In the genomic region with DNA sequence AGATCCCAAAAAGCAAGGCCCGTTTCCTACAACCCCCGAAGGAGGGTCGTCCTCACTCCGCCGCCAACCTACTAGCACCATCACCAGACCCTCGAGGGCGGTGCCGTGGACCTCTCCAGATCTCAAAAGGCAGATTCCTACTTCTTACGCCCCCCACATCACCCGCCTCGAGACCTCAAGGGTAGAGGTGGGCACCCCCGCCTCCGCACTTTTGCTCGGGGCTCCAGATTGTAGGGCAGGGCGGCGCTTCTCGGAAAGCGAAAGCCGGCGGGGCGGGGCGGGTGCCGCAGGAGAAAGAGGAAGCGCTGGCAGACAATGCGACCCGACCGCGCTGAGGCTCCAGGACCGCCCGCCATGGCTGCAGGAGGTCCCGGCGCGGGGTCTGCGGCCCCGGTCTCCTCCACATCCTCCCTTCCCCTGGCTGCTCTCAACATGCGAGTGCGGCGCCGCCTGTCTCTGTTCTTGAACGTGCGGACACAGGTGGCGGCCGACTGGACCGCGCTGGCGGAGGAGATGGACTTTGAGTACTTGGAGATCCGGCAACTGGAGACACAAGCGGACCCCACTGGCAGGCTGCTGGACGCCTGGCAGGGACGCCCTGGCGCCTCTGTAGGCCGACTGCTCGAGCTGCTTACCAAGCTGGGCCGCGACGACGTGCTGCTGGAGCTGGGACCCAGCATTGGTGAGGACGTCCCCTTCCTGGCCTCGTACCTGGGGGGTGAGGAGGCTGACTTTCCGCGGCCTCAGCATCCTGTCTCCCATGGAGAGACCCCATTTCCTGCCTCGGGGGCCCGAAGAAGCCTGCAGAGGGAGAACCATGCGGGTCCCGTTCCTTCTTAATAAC, we compare ENCODE assay signal across 8 cellular contexts. TPM values are rescaled to one million over a fixed set of nuclear protein-coding genes. Genes with fewer than 3 reads are reported as not detected.
A peak's percentile ranks its signal among the peaks of the same experiment; 100 is the strongest.
DNase-seq lines count a peak whose midpoint lies in the region; ATAC-seq, FAIRE-seq and TF ChIP-seq lines count a peak whose summit lies in the region.

A gene (plus strand): TSS at position 315 of the 844 bp plus-strand sequence. CDS start 40 bp downstream, at position 355.

- H3K27ac ChIP-seq in HepG2 (ENCODE audit: extremely low read length, insufficient read depth, low read length), result peak within 1 kb of the TSS; percentile 75

- peaks cover 41% of the 10 kb centered on the region for H3K4me1 ChIP-seq in HepG2 (ENCODE audit: insufficient read depth, low read length)

- ATAC-seq in HG02623 (IDR thresholded peaks at IDR 0.05; ENCODE audit: unreplicated experiment), result peak; percentile 35
- peak; percentile 55 for ATAC-seq in HepG2

- H3K36me3 ChIP-seq in HepG2 (replicated peaks in 1 of 2; ENCODE audit: control insufficient read depth in 1 of 2, insufficient read depth in 2 of 2, low read length in 2 of 2), result peaks cover 2 to 18% of the 10 kb centered on the region in 2 experiments; a peak in 3 of 5 replicates

- POLR2A ChIA-PET in HepG2 (lab: Yijun Ruan, JAX), result interaction anchor here (0.8 to 7.0 kb wide), 5 partner anchors 8 to 44 kb away, joined by 3 to 179 read pairs (median 5); a partner anchor contains a TSS

- peak within 1 kb of the TSS; percentile 98 for H3K4me2 ChIP-seq in HepG2 (ENCODE audit: low read depth, low read length)

- peaks cover 66% of the 10 kb centered on the region for H3K36me3 Mint-ChIP-seq in dendritic cell treated with granulocyte-macrophage colony-stimulating factor and Interleukin-4, amounts not matched to agents 40 ng/mL and 50 ng/mL, for 4 days (ENCODE audit: low read depth)

- no TSS peak for BruUV-seq in HepG2 (replicated peaks; lab: Mats Ljungman, UMichigan)

- H3K4me3 Mint-ChIP-seq in dendritic cell treated with granulocyte-macrophage colony-stimulating factor and Interleukin-4, amounts not matched to agents 40 ng/mL and 50 ng/mL, for 4 days, result peak within 1 kb of the TSS; percentile 96

- H3K27ac Mint-ChIP-seq in dendritic cell treated with granulocyte-macrophage colony-stimulating factor and Interleukin-4, amounts not matched to agents 40 ng/mL and 50 ng/mL, for 4 days, result peak within 1 kb of the TSS; percentile 98

- intact Hi-C loops in dendritic cell treated with granulocyte-macrophage colony-stimulating factor and Interleukin-4, amounts not matched to agents 40 ng/mL and 50 ng/mL, for 4 days (cut with micrococcal nuclease), result loop anchor here (5.0 kb wide), 2 partner anchors 209 to 1244 kb away; a partner anchor contains a TSS
- intact Hi-C loops in HepG2 (cut with micrococcal nuclease; ENCODE audit: unreplicated experiment), result loop anchor here (2.0 to 10.0 kb wide), 2 partner anchors 26 to 106 kb away; a partner anchor contains a TSS

- no peaks in the 10 kb centered on the region for H3K9me3 Mint-ChIP-seq in dendritic cell treated with granulocyte-macrophage colony-stimulating factor and Interleukin-4, amounts not matched to agents 40 ng/mL and 50 ng/mL, for 4 days

- TF ChIP-seq RAD21 in HepG2 (CRISPR knock-in tag; IDR thresholded peaks at IDR 0.05), result no peak

- peak within 1 kb of the TSS; percentile 28 for H2AFZ ChIP-seq in HepG2 (ENCODE audit: low read length)

- H3K9me3 ChIP-seq in HepG2 (ENCODE audit: low read length), result no peaks in the 10 kb centered on the region

- TF ChIP-seq POLR2A in HepG2 (IDR thresholded peaks at IDR 0.05; ENCODE audit: insufficient read depth in 1 of 2, low read depth in 2 of 2, low read length in 2 of 2), result peak in 1 of 2 experiments; percentile 70; a peak in 2 of 4 replicates

- FAIRE-seq in HepG2 (lab: Jason Lieb, UNC), result no peak

- in situ Hi-C loops in GM13977 (cut with MboI; ENCODE audit: low pct_unique_long_range_greater_than_20kb, low sequenced_read_pairs, unreplicated experiment) (no loop called here), HepG2 (cut with HindIII; ENCODE audit: extremely low pct_ligation_motif_present, low pct_unique_long_range_greater_than_20kb) (loop anchor here (25.0 kb wide), 1 partner anchor 324 kb away; a partner anchor contains a TSS)

- peak within 1 kb of the TSS; percentile 85 for H3K9ac ChIP-seq in HepG2 (ENCODE audit: insufficient read depth, low read depth, low read length)

- CTCF ChIA-PET in HepG2 (lab: Yijun Ruan, JAX; ENCODE audit: low intra/inter-chr PET ratio, low total read pairs), result no interaction called here

- peak within 1 kb of the TSS; percentile 59 to 96 (median 88) for H3K4me3 ChIP-seq in HepG2 (replicated peaks in 1 of 3; ENCODE audit: insufficient read depth in 1 of 3, low read depth in 2 of 3, low read length in 3 of 3)

- H4K20me1 ChIP-seq in HepG2 (ENCODE audit: insufficient read depth, low read length), result no peaks in the 10 kb centered on the region

- H3K27me3 Mint-ChIP-seq in dendritic cell treated with granulocyte-macrophage colony-stimulating factor and Interleukin-4, amounts not matched to agents 40 ng/mL and 50 ng/mL, for 4 days, result no peaks in the 10 kb centered on the region

- TF ChIP-seq CTCF in GM13977 (IDR thresholded peaks at IDR 0.05; ENCODE audit: extremely low read depth, insufficient read depth, missing control alignments) (no peak), HepG2 (CRISPR knock-in tag; IDR thresholded peaks at IDR 0.05) (peak; percentile 28)

- WGBS in HepG2 (ENCODE audit: low lambda C conversion rate), result 2% methylated on average over 8 of the region's 65 CpGs

- TF ChIP-seq EP300 in HepG2 (IDR thresholded peaks at IDR 0.05; ENCODE audit: low read depth in 2 of 2, low read length in 2 of 2) (no peak), HepG2 (CRISPR knock-in tag; IDR thresholded peaks at IDR 0.05; ENCODE audit: borderline replicate concordance) (no peak)

- no peaks in the 10 kb centered on the region; a peak in 1 of 5 replicates for H3K27me3 ChIP-seq in HepG2 (ENCODE audit: control insufficient read depth in 1 of 2, insufficient read depth in 2 of 2, low read length in 2 of 2)

- DNase-seq in GM13977 (ENCODE audit: low spot score) (peak; percentile 80), NCI-H524 treated with DMSO at 0.1 percent for 48 hours (lab: John Stamatoyannopoulos, UW) (peak; percentile 11), HepG2 (ENCODE audit: low spot score) (peak; percentile 63), SHP77 treated with DMSO at 0.1 percent for 48 hours (lab: John Stamatoyannopoulos, UW) (no peak)
- peak; percentile 63 to 74 for DNase-seq in activated CD4-positive, alpha-beta T cell treated with anti-CD3 and anti-CD28 coated beads, Interleukin-2, amount 50 U/mL, for 24 hours (ENCODE audit: low read depth in 1 of 2, low spot score in 1 of 2)
- DNase-seq in stimulated activated CD4-positive, alpha-beta T cell treated with anti-CD3 and anti-CD28 coated beads, Interleukin-4, amount 100 ng/mL, for 1 hour, result peak; percentile 86

- peaks cover 44% of the 10 kb centered on the region for H3K79me2 ChIP-seq in HepG2 (ENCODE audit: insufficient read depth, low read length)

- H3K4me1 Mint-ChIP-seq in dendritic cell treated with granulocyte-macrophage colony-stimulating factor and Interleukin-4, amounts not matched to agents 40 ng/mL and 50 ng/mL, for 4 days (ENCODE audit: low read depth), result peaks cover 80% of the 10 kb centered on the region

TF ChIP-seq in HepG2, 621 proteins besides CTCF, POLR2A, EP300 and RAD21 (continues in another document):
- TF ChIP-seq RBM39 (IDR thresholded peaks at IDR 0.05; ENCODE audit: low read depth, low read length, poor library complexity, severe bottlenecking) (peak; percentile 86), THAP11 (CRISPR knock-in tag; IDR thresholded peaks at IDR 0.05) (peak; percentile 21; the same call in 1 of the 2 replicates), RELA (CRISPR knock-in tag; IDR thresholded peaks at IDR 0.05) (0 out of 2 replicates have a peak, but pooled peaks have one; percentile 27), FLYWCH1 (CRISPR knock-in tag; IDR thresholded peaks at IDR 0.05) (no peak)
- TF ChIP-seq, protein P1, sequence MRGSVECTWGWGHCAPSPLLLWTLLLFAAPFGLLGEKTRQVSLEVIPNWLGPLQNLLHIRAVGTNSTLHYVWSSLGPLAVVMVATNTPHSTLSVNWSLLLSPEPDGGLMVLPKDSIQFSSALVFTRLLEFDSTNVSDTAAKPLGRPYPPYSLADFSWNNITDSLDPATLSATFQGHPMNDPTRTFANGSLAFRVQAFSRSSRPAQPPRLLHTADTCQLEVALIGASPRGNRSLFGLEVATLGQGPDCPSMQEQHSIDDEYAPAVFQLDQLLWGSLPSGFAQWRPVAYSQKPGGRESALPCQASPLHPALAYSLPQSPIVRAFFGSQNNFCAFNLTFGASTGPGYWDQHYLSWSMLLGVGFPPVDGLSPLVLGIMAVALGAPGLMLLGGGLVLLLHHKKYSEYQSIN (CRISPR knock-in tag; IDR thresholded peaks at IDR 0.05; ENCODE audit: borderline replicate concordance), result no peak

RNA-seq across cellular contexts. Expression of the gene that starts here (rescaled TPM):
- total RNA-seq in HepG2 (2016; rRNA removed; fragmentation: Illumina TruSeq; extraction: Trizol), result 7.6 and 14.5 TPM in 2 replicates
- 2.5 and 3.5 TPM in 2 replicates for total RNA-seq in HepG2 (2016; cell fraction: cytosol; rRNA removed; fragmentation: Illumina TruSeq; extraction: Trizol; ENCODE audit: low read depth)
- total RNA-seq in HepG2 (2016; cell fraction: insoluble cytoplasmic fraction; rRNA removed; fragmentation: Illumina TruSeq; extraction: Trizol), result 7.2 and 14.6 TPM in 2 replicates
- 6.0 and 6.5 TPM in 2 replicates for total RNA-seq in HepG2 (2016; cell fraction: membrane; rRNA removed; fragmentation: Illumina TruSeq; extraction: Trizol)
- total RNA-seq in HepG2 (2016; cell fraction: nucleus; rRNA removed; fragmentation: Illumina TruSeq; extraction: Trizol), result 9.8 and 11.0 TPM in 2 replicates
- 32.7 and 36.6 TPM in 2 replicates for polyA plus RNA-seq in HepG2 (2011; rRNA removed)
- 31.0 and 32.2 TPM in 2 replicates for polyA plus RNA-seq in HepG2 (2011; cell fraction: cytosol; rRNA removed)
- polyA plus RNA-seq in HepG2 (2011; cell fraction: nucleus; rRNA removed), result 53.7 and 60.9 TPM in 2 replicates
- 19.9 and 22.6 TPM in 2 replicates for polyA plus RNA-seq in HepG2 (2012)
- 2.8 and 2.9 TPM in 2 replicates for polyA plus RNA-seq in HepG2 (2016; cell fraction: cytosol; fragmentation: Illumina TruSeq; extraction: Trizol; ENCODE audit: low read depth)
- polyA plus RNA-seq in HepG2 (2016; cell fraction: insoluble cytoplasmic fraction; fragmentation: Illumina TruSeq; extraction: Trizol; ENCODE audit: low read depth), result 51.1 and 57.2 TPM in 2 replicates
- polyA plus RNA-seq in HepG2 (2016; cell fraction: membrane; fragmentation: Illumina TruSeq; extraction: Trizol; ENCODE audit: low read depth), result 9.0 and 9.6 TPM in 2 replicates
- 48.1 and 53.6 TPM in 2 replicates for polyA plus RNA-seq in HepG2 (2016; cell fraction: nucleus; fragmentation: Illumina TruSeq; extraction: Trizol; ENCODE audit: insufficient read depth, low read depth)
- polyA minus RNA-seq in HepG2 (2011; rRNA and poly(A)+ RNA removed; ENCODE audit: low replicate concordance), result 15.6 and 54.6 TPM in 2 replicates
- polyA minus RNA-seq in HepG2 (2011; cell fraction: cytosol; rRNA and poly(A)+ RNA removed), result 19.7 and 21.8 TPM in 2 replicates
- 13.9 and 15.8 TPM in 2 replicates for polyA minus RNA-seq in HepG2 (2011; cell fraction: nucleus; rRNA and poly(A)+ RNA removed)
